9 cellular contexts compared by ENCODE assay signal in the genomic region with DNA sequence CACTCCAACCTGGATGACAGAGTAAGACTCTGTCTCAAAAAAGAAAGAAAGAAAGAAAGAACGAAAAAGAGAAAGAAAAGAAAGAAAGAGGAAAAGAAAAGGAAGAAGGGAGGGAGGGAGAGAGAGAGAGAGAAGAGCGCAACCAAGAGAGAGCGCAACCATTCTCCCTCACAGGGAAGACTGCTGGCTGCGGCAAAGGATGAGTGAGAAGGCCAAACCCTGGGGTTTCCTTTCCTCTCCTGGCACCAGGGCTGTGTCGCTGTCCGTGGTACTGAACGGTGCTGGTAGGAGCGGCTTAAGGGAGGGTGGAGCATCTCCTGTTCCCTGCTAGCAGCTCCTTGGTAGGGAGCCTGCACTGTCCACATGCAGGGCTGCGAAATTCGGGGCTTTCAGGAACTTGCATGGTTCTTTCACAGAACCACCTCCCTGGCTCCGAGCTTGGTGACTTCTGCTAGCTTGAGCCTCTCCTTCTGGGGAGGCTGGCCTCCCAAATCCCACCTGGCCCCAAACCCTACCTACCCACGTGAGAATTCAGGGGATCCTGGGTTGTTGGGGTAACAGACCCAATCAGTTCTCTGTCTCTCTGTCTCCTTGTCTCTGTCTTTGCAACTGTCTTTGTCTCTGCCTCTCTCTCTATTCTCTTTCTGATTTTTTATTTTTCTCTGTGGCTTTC. TPM values are rescaled to one million over a fixed set of nuclear protein-coding genes. Genes with fewer than 3 reads are reported as not detected.
A peak's percentile ranks its signal among the peaks of the same experiment; 100 is the strongest.
DNase-seq lines count a peak whose midpoint lies in the region; ATAC-seq and TF ChIP-seq lines count a peak whose summit lies in the region.
"Had no signal": no experiment of that assay in that cellular context is flagged by ENCODE, and none has a peak within 500 bp of the region (broad histone marks: within the 10 kb centered on the region; RNA-seq: fewer than 3 reads in every experiment).

No MANE protein-coding gene starts in this region.

- TF ChIP-seq CTCF in colonic mucosa (IDR thresholded peaks at IDR 0.05), result no peak
- no peak for TF ChIP-seq CTCF in lung (IDR thresholded peaks at IDR 0.05; ENCODE audit: control extremely low read depth, extremely low read depth)

- H3K27ac ChIP-seq in colonic mucosa (no peak overlapping the region), lung (ENCODE audit: low read depth in 1 of 2, low read length in 1 of 2) (no peak overlapping the region)

- POLR2A ChIA-PET in activated CD4-positive, alpha-beta T cell treated with anti-CD3 and anti-CD28 coated beads, Interleukin-2, amount 10 ng/mL, durations not matched to agents 7 days and 5 days (lab: Charles Lee), result no interaction called here

- no peaks in the 10 kb centered on the region for H3K4me1 ChIP-seq in colonic mucosa
- no peaks in the 10 kb centered on the region for H3K4me1 ChIP-seq in lung (ENCODE audit: control insufficient read depth in 2 of 2, insufficient read depth in 2 of 2, low read length in 2 of 2)

- ATAC-seq in lung (ENCODE audit: insufficient read depth, low FRiP score), result no peak
- no peak for ATAC-seq in HG02759 (IDR thresholded peaks at IDR 0.05; ENCODE audit: unreplicated experiment)
- ATAC-seq in GM19328 (IDR thresholded peaks at IDR 0.05; ENCODE audit: unreplicated experiment), result no peak

- intact Hi-C loops in colonic mucosa (cut with DNase I), result no loop called here

- DNase-seq in COLO829 (ENCODE audit: low spot score) (peak; percentile 81), LoVo (ENCODE audit: low spot score) (peak; percentile 81), colonic mucosa (peak; percentile 75), lung (ENCODE audit: low spot score) (peak; percentile 73)
- DNase-seq in activated CD4-positive, alpha-beta T cell treated with anti-CD3 and anti-CD28 coated beads, Interleukin-2, amount 10 ng/mL, durations not matched to agents 7 days and 5 days, result peak; percentile 76
- DNase-seq in stimulated activated CD8-positive, alpha-beta memory T cell treated with anti-CD3 and anti-CD28 coated beads, Interleukin-2, amount 100 ng/mL, for 1 hour (ENCODE audit: low read depth in 2 of 2), result peak; percentile 2 to 19

- H3K36me3 ChIP-seq in colonic mucosa (no peaks in the 10 kb centered on the region), lung (ENCODE audit: control insufficient read depth in 2 of 2, insufficient read depth in 2 of 2, low read length in 2 of 2) (no peaks in the 10 kb centered on the region)

- WGBS in lung, 2 donors, result 8 to 10% methylated on average over 12 of the region's 12 CpGs

- H3K9me3 Mint-ChIP-seq in activated CD4-positive, alpha-beta T cell treated with anti-CD3 and anti-CD28 coated beads, Interleukin-2, amount 10 ng/mL, durations not matched to agents 7 days and 5 days, result peaks cover 12% of the 10 kb centered on the region

- no peak overlapping the region for H3K27ac Mint-ChIP-seq in activated CD4-positive, alpha-beta T cell treated with anti-CD3 and anti-CD28 coated beads, Interleukin-2, amount 10 ng/mL, durations not matched to agents 7 days and 5 days

- H3K4me3 ChIP-seq in colonic mucosa, result no peak overlapping the region
- no peak overlapping the region for H3K4me3 ChIP-seq in lung

- H3K36me3 Mint-ChIP-seq in activated CD4-positive, alpha-beta T cell treated with anti-CD3 and anti-CD28 coated beads, Interleukin-2, amount 10 ng/mL, durations not matched to agents 7 days and 5 days (ENCODE audit: low read depth), result no peaks in the 10 kb centered on the region

- CTCF ChIA-PET in activated CD4-positive, alpha-beta T cell treated with anti-CD3 and anti-CD28 coated beads, Interleukin-2, amount 10 ng/mL, durations not matched to agents 7 days and 5 days (lab: Charles Lee), result no interaction called here

- H3K9ac ChIP-seq in colonic mucosa (ENCODE audit: low read depth in 2 of 2, low read length in 2 of 2), result no peak overlapping the region

- no peaks in the 10 kb centered on the region for H3K4me1 Mint-ChIP-seq in activated CD4-positive, alpha-beta T cell treated with anti-CD3 and anti-CD28 coated beads, Interleukin-2, amount 10 ng/mL, durations not matched to agents 7 days and 5 days

- no peaks in the 10 kb centered on the region for H3K27me3 ChIP-seq in colonic mucosa
- H3K27me3 ChIP-seq in lung (ENCODE audit: control insufficient read depth, insufficient read depth), result no peaks in the 10 kb centered on the region

- no peak overlapping the region for H3K4me3 Mint-ChIP-seq in activated CD4-positive, alpha-beta T cell treated with anti-CD3 and anti-CD28 coated beads, Interleukin-2, amount 10 ng/mL, durations not matched to agents 7 days and 5 days

- H3K27me3 Mint-ChIP-seq in activated CD4-positive, alpha-beta T cell treated with anti-CD3 and anti-CD28 coated beads, Interleukin-2, amount 10 ng/mL, durations not matched to agents 7 days and 5 days, result no peaks in the 10 kb centered on the region

- H3K9me3 ChIP-seq in colonic mucosa, result no peaks in the 10 kb centered on the region
- peaks cover 0 to 7% of the 10 kb centered on the region in 2 donors for H3K9me3 ChIP-seq in lung (ENCODE audit: control insufficient read depth in 2 of 2, insufficient read depth in 1 of 2, low read length in 1 of 2)

RNA-seq across cellular contexts. Expression of gene ZNRF4, which starts 51.1 kb away (rescaled TPM):
- not detected for total RNA-seq in activated CD4-positive, alpha-beta T cell treated with anti-CD3 and anti-CD28 coated beads, Interleukin-2, amount 10 ng/mL, durations not matched to agents 7 days and 5 days
- total RNA-seq in colonic mucosa (not detected), lung (not detected)
- not detected for polyA plus RNA-seq in lung
- total RNA-seq: subcutaneous adipose tissue had no signal

Comparison
In these comparisons a context has a peak if more than half of its experiments do, and no peak if none do; other contexts are left out.
1. DNase-seq: peak in every context shown above with its lines; median percentile 81 in COLO829; 81 in LoVo; 76 in activated CD4-positive, alpha-beta T cell treated with anti-CD3 and anti-CD28 coated beads, Interleukin-2, amount 10 ng/mL, durations not matched to agents 7 days and 5 days; 75 in colonic mucosa; 73 in lung; 10 in stimulated activated CD8-positive, alpha-beta memory T cell treated with anti-CD3 and anti-CD28 coated beads, Interleukin-2, amount 100 ng/mL, for 1 hour.